Comparison of ENCODE assay signal across 2 cellular contexts in genomic region chr5:127696688-127697087, GRCh38.
TF ChIP-seq lines count a peak whose summit lies in the region.

No MANE protein-coding gene starts in this region.

TF ChIP-seq in SK-N-SH, 30 proteins besides CTCF, POLR2A, EP300 and RAD21:
- TF ChIP-seq, protein P1, sequence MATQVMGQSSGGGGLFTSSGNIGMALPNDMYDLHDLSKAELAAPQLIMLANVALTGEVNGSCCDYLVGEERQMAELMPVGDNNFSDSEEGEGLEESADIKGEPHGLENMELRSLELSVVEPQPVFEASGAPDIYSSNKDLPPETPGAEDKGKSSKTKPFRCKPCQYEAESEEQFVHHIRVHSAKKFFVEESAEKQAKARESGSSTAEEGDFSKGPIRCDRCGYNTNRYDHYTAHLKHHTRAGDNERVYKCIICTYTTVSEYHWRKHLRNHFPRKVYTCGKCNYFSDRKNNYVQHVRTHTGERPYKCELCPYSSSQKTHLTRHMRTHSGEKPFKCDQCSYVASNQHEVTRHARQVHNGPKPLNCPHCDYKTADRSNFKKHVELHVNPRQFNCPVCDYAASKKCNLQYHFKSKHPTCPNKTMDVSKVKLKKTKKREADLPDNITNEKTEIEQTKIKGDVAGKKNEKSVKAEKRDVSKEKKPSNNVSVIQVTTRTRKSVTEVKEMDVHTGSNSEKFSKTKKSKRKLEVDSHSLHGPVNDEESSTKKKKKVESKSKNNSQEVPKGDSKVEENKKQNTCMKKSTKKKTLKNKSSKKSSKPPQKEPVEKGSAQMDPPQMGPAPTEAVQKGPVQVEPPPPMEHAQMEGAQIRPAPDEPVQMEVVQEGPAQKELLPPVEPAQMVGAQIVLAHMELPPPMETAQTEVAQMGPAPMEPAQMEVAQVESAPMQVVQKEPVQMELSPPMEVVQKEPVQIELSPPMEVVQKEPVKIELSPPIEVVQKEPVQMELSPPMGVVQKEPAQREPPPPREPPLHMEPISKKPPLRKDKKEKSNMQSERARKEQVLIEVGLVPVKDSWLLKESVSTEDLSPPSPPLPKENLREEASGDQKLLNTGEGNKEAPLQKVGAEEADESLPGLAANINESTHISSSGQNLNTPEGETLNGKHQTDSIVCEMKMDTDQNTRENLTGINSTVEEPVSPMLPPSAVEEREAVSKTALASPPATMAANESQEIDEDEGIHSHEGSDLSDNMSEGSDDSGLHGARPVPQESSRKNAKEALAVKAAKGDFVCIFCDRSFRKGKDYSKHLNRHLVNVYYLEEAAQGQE (IDR thresholded peaks at IDR 0.05; ENCODE audit: low read depth, low read length) = no peak
- TF ChIP-seq MEF2A (IDR thresholded peaks at IDR 0.05; ENCODE audit: borderline replicate concordance, low read depth) (no peak), YY1 (IDR thresholded peaks at IDR 0.05; ENCODE audit: low read depth) (no peak), CHD2 (IDR thresholded peaks at IDR 0.05; ENCODE audit: low read length, partially characterized antibody) (no peak), ELF1 (IDR thresholded peaks at IDR 0.05) (no peak), FOXJ3 (CRISPR knock-in tag; IDR thresholded peaks at IDR 0.05) (no peak), TCF12 (IDR thresholded peaks at IDR 0.05) (peak; percentile 54), TEAD4 (IDR thresholded peaks at IDR 0.05; ENCODE audit: borderline replicate concordance, insufficient read depth) (no peak), FOSL2 (IDR thresholded peaks at IDR 0.05; ENCODE audit: borderline replicate concordance, low read depth) (peak; percentile 37; the same call in 1 of the 2 replicates), JUND (IDR thresholded peaks at IDR 0.05) (peak; percentile 22; the same call in 1 of the 2 replicates), NFIC (IDR thresholded peaks at IDR 0.05; ENCODE audit: borderline replicate concordance) (0 out of 2 replicates have a peak, but pooled peaks have one; percentile 9)
- TF ChIP-seq, protein P2, sequence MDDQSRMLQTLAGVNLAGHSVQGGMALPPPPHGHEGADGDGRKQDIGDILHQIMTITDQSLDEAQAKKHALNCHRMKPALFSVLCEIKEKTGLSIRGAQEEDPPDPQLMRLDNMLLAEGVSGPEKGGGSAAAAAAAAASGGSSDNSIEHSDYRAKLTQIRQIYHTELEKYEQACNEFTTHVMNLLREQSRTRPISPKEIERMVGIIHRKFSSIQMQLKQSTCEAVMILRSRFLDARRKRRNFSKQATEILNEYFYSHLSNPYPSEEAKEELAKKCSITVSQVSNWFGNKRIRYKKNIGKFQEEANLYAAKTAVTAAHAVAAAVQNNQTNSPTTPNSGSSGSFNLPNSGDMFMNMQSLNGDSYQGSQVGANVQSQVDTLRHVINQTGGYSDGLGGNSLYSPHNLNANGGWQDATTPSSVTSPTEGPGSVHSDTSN (IDR thresholded peaks at IDR 0.05) = peak; percentile 19; the same call in 1 of the 2 replicates

TF ChIP-seq in SK-N-SH treated with all-trans-retinoic acid at 6 μM for 48 hours, 23 proteins besides CTCF, POLR2A, EP300 and RAD21 (continued from another document):
- TF ChIP-seq ZNF565 (CRISPR knock-in tag; conservative IDR thresholded peaks at IDR 0.05; ENCODE audit: low read depth) (no peak), ZNF8 (CRISPR knock-in tag; IDR thresholded peaks at IDR 0.05) (no peak), RARB (CRISPR knock-in tag; IDR thresholded peaks at IDR 0.05) (no peak)
